ENCODE assay signal across 19 cellular contexts in the genomic region with DNA sequence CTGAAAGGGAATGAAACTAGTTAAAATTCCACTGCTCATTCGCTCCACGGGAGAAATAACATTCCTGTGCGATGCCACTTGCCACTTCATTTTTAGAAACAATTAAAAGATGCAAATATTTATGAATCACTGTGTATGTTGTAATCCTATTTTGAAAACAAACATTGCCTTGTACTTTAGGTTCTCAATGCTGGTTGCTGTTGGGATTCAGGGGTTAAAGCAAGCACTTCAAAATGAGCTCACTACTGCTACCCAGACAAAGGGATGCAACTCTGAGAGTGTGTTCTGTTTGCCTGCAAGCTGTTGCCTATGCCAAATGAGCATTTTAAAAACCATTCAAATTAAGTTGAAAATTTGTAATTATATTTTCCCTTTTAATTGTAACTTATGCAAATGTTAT.
"Had no signal": no experiment of that assay in that cellular context is flagged by ENCODE, and none has a peak within 500 bp of the region (broad histone marks: within the 10 kb centered on the region; RNA-seq: fewer than 3 reads in every experiment).

No MANE protein-coding gene starts in this region.

- H3K27ac Mint-ChIP-seq: activated naive CD4-positive, alpha-beta T cell treated with anti-CD3 and anti-CD28 coated beads for 36 hours; activated naive CD8-positive, alpha-beta T cell treated with anti-CD3 and anti-CD28 coated beads, Interleukin-2, amount 50 U/mL, for 24 hours; activated T-helper 2 cell treated with anti-CD3 and anti-CD28 coated beads, Interferon-gamma antibody, Interleukin-2, Interleukin-4, amounts not matched to agents 10 μg/mL and 5 μg/mL and 100 μg/mL, durations not matched to agents 14 hours and 24 hours and 36 hours; natural killer cell; stimulated activated naive CD8-positive, alpha-beta T cell treated with anti-CD3 and anti-CD28 coated beads, Interleukin-15, Interleukin-2, amounts not matched to agents 100 ng/mL and 50 ng/mL, for 24 hours; T-cell had no signal

- H3K9me3 Mint-ChIP-seq: activated naive CD4-positive, alpha-beta T cell treated with anti-CD3 and anti-CD28 coated beads for 36 hours; activated naive CD8-positive, alpha-beta T cell treated with anti-CD3 and anti-CD28 coated beads, Interleukin-2, amount 50 U/mL, for 24 hours; activated T-helper 2 cell treated with anti-CD3 and anti-CD28 coated beads, Interferon-gamma antibody, Interleukin-2, Interleukin-4, amounts not matched to agents 10 μg/mL and 5 μg/mL and 100 μg/mL, durations not matched to agents 14 hours and 24 hours and 36 hours; stimulated activated naive CD8-positive, alpha-beta T cell treated with anti-CD3 and anti-CD28 coated beads, Interleukin-15, Interleukin-2, amounts not matched to agents 100 ng/mL and 50 ng/mL, for 24 hours had no signal

- H3K27me3 ChIP-seq: ascending aorta, cardiac muscle cell, hepatocyte, left lung, right lobe of liver had no signal

- H3K79me2 ChIP-seq: hepatocyte had no signal

- H3K4me1 ChIP-seq: ascending aorta, left lung, prostate gland, right lobe of liver had no signal

- H3K4me1 Mint-ChIP-seq: activated naive CD8-positive, alpha-beta T cell treated with anti-CD3 and anti-CD28 coated beads, Interleukin-2, amount 50 U/mL, for 24 hours; natural killer cell; T-cell had no signal

- H2AFZ ChIP-seq: hepatocyte had no signal

- H3K9me3 ChIP-seq: ascending aorta, left lung, prostate gland, right lobe of liver had no signal

- H3K36me3 Mint-ChIP-seq: natural killer cell, T-cell had no signal

- H3K36me3 ChIP-seq: ascending aorta, cardiac muscle cell, left lung, prostate gland, right lobe of liver had no signal

- H3K4me2 ChIP-seq: hepatocyte, smooth muscle cell had no signal

- H3K4me3 Mint-ChIP-seq: activated naive CD4-positive, alpha-beta T cell treated with anti-CD3 and anti-CD28 coated beads for 36 hours; activated naive CD8-positive, alpha-beta T cell treated with anti-CD3 and anti-CD28 coated beads, Interleukin-2, amount 50 U/mL, for 24 hours; natural killer cell; stimulated activated naive CD8-positive, alpha-beta T cell treated with anti-CD3 and anti-CD28 coated beads, Interleukin-15, Interleukin-2, amounts not matched to agents 100 ng/mL and 50 ng/mL, for 24 hours; T-cell had no signal

- H3K27ac ChIP-seq: ascending aorta, cardiac muscle cell, hepatocyte, left lung, prostate gland, right lobe of liver, VCaP had no signal

- DNase-seq: activated CD4-positive, alpha-beta T cell treated with anti-CD3 and anti-CD28 coated beads for 1 hour; activated CD4-positive, alpha-beta T cell treated with anti-CD3 and anti-CD28 coated beads, Interleukin-2, amount 50 U/mL, for 4 hours; activated naive CD4-positive, alpha-beta T cell treated with anti-CD3 and anti-CD28 coated beads for 36 hours; activated naive CD8-positive, alpha-beta T cell treated with anti-CD3 and anti-CD28 coated beads, Interleukin-2, amount 50 U/mL, for 24 hours; left lung; mammary epithelial cell; natural killer cell; right lobe of liver; T-cell; T-helper 9 cell had no signal

- ATAC-seq: activated naive CD8-positive, alpha-beta T cell treated with anti-CD3 and anti-CD28 coated beads, Interleukin-2, amount 50 U/mL, for 24 hours; left lung; natural killer cell; right lobe of liver; T-cell had no signal

- H3K4me3 ChIP-seq: ascending aorta, cardiac muscle cell, hepatocyte, left lung, prostate gland, right lobe of liver, smooth muscle cell had no signal

- FAIRE-seq: keratinocyte had no signal
